In genomic region chr3:149584236-149584635, GRCh38 we compare ENCODE assay signal across 20 cellular contexts.
DNase-seq lines count a peak whose midpoint lies in the region; ATAC-seq, FAIRE-seq and TF ChIP-seq lines count a peak whose summit lies in the region.
"Had no signal": no experiment of that assay in that cellular context is flagged by ENCODE, and none has a peak within 500 bp of the region (broad histone marks: within the 10 kb centered on the region; RNA-seq: fewer than 3 reads in every experiment).

No MANE protein-coding gene starts in this region.

- no peaks in the 10 kb centered on the region for H3K9me2 ChIP-seq in PC-3 (replicated peaks; ENCODE audit: low read length)

- no peak for FAIRE-seq in GM12878 (lab: Jason Lieb, UNC)
- FAIRE-seq: HTR-8/SVneo had no signal

- no peak for TF ChIP-seq EP300 in GM12878 (IDR thresholded peaks at IDR 0.05; ENCODE audit: borderline replicate concordance in 1 of 2, control insufficient read depth in 1 of 2, low read depth in 2 of 2, low read length in 2 of 2)

- H3K4me3 ChIP-seq in PC-3 (ENCODE audit: low read length) (no peak overlapping the region), GM12878 (no peak overlapping the region), osteoblast (ENCODE audit: insufficient read depth, low read length) (no peak overlapping the region), tibial artery (no peak overlapping the region)
- H3K4me3 ChIP-seq: SJCRH30 had no signal

- peaks cover 18% of the 10 kb centered on the region for H3F3A ChIP-seq in PC-3 (ENCODE audit: low read length, unreplicated experiment)

- CTCF ChIA-PET in PC-3 (lab: Charles Lee) (no interaction called here), GM12878 (lab: Yijun Ruan, JAX) (interaction anchor here (1.0 to 12.3 kb wide), 9 partner anchors 14 to 141 kb away, joined by 3 to 147 read pairs (median 5); partner anchors contain the start of gene WWTR1)

- no TSS peak for BruUV-seq in PC-3 (replicated peaks; lab: Mats Ljungman, UMichigan)
- BruUV-seq in GM12878 (replicated peaks; lab: Mats Ljungman, UMichigan), result no TSS peak

- TF ChIP-seq POLR2A in GM12878 (IDR thresholded peaks at IDR 0.05; ENCODE audit: low read depth, low read length), result no peak

- TF ChIP-seq CTCF in PC-3 (conservative IDR thresholded peaks at IDR 0.05; ENCODE audit: low read depth, low read length) (no peak), GM12878 (IDR thresholded peaks at IDR 0.05 in 2 of 3, conservative IDR thresholded peaks at IDR 0.05 in 1 of 3; ENCODE audit: control insufficient read depth in 2 of 3, extremely low read depth in 1 of 3, insufficient read depth in 1 of 3, low read depth in 3 of 3, low read length in 3 of 3) (no peak), osteoblast (IDR thresholded peaks at IDR 0.05; ENCODE audit: extremely low read depth, low read depth, low read length) (no peak), tibial artery (IDR thresholded peaks at IDR 0.05) (no peak)

- H3K79me2 ChIP-seq in PC-3 (ENCODE audit: low read length), result peaks cover 66% of the 10 kb centered on the region
- peaks cover 4% of the 10 kb centered on the region for H3K79me2 ChIP-seq in GM12878 (ENCODE audit: control insufficient read depth, insufficient read depth, low read length)
- peaks cover 79% of the 10 kb centered on the region for H3K79me2 ChIP-seq in osteoblast (ENCODE audit: insufficient read depth, low read length)

- SMC1A ChIA-PET in GM12878 (lab: Charles Lee; ENCODE audit: uncharacterized antibody, unreplicated experiment), result interaction anchor here (0.7 to 7.2 kb wide), 8 partner anchors 10 to 133 kb away, joined by 3 to 197 read pairs (median 4); partner anchors contain the start of gene WWTR1

- H3K4me1 ChIP-seq in PC-3 (ENCODE audit: insufficient read depth, low read length) (peaks cover 91% of the 10 kb centered on the region), GM12878 (ENCODE audit: control insufficient read depth, insufficient read depth, low read length) (peaks cover 63% of the 10 kb centered on the region), osteoblast (ENCODE audit: insufficient read depth, low read length) (peaks cover 79% of the 10 kb centered on the region), tibial artery (peaks cover 0 to 78% (median 60%) of the 10 kb centered on the region in 4 donors)

- H3K27ac ChIP-seq in PC-3 (ENCODE audit: low read length) (peak overlapping the region; percentile 99), GM12878 (ENCODE audit: control insufficient read depth, insufficient read depth) (peak overlapping the region; percentile 70), osteoblast (ENCODE audit: low read depth, low read length) (peak overlapping the region; percentile 65), tibial artery (peak overlapping the region; percentile 41 to 46)
- H3K27ac ChIP-seq: SJCRH30 had no signal

- DNase-seq in PC-3 (no peak), GM12878 (ENCODE audit: low read depth, low spot score) (no peak), osteoblast (ENCODE audit: insufficient read length, low spot score, missing footprints) (no peak), tibial artery (no peak), SW 1271 (lab: John Stamatoyannopoulos, UW) (no peak), NCI-H82 (lab: John Stamatoyannopoulos, UW) (no peak)
- DNase-seq: activated CD4-positive, alpha-beta T cell treated with anti-CD3 and anti-CD28 coated beads, Interleukin-2, amount 10 ng/mL, durations not matched to agents 7 days and 5 days; activated CD8-positive, alpha-beta memory T cell treated with anti-CD3 and anti-CD28 coated beads, Interleukin-2, amount 10 ng/mL, durations not matched to agents 7 days and 5 days; DMS53; effector CD8-positive, alpha-beta T cell; HCEC 1CT; MV-4-11; NCI-H2029 treated with DMSO at 0.1 percent for 48 hours; NCI-H345; NCI-H774; retina; SJCRH30; stimulated activated CD4-positive, alpha-beta T cell treated with anti-CD3 and anti-CD28 coated beads, Interleukin-15, amount 100 ng/mL, for 24 hours had no signal

- in situ Hi-C loops in GM12878 (cut with MboI), result loop anchor here (25.0 kb wide), 1 partner anchor 1272 kb away; no protein-coding TSS in a partner anchor

- intact Hi-C loops in PC-3 (cut with micrococcal nuclease), result loop anchor here (5.0 kb wide), 1 partner anchor 133 kb away; no protein-coding TSS in a partner anchor
- intact Hi-C loops in GM12878 (cut with micrococcal nuclease; ENCODE audit: unreplicated experiment), result loop anchor here (5.0 kb wide), 1 partner anchor 38 kb away; no protein-coding TSS in a partner anchor
- intact Hi-C loops in tibial artery (cut with DNase I; ENCODE audit: low total_unique reads), result loop anchor here (5.0 kb wide), 1 partner anchor 73 kb away; the partner anchor contains the start of gene WWTR1

- no peaks in the 10 kb centered on the region for H3K27me3 ChIP-seq in PC-3 (ENCODE audit: low read length)
- no peaks in the 10 kb centered on the region for H3K27me3 ChIP-seq in GM12878 (replicated peaks in 1 of 2; ENCODE audit: control insufficient read depth in 2 of 2, insufficient read depth in 2 of 2, low read length in 1 of 2)
- no peaks in the 10 kb centered on the region for H3K27me3 ChIP-seq in osteoblast (ENCODE audit: insufficient read depth, low read length)
- H3K27me3 ChIP-seq in tibial artery, result no peaks in the 10 kb centered on the region
- H3K27me3 ChIP-seq: SJCRH30 had no signal

- H2AFZ ChIP-seq in PC-3 (ENCODE audit: low read length) (no peak overlapping the region), GM12878 (ENCODE audit: control insufficient read depth, low read depth, low read length) (no peak overlapping the region), osteoblast (ENCODE audit: low read length) (no peak overlapping the region)

- peaks cover 12% of the 10 kb centered on the region for H3K36me3 ChIP-seq in PC-3 (ENCODE audit: low read depth, low read length)
- no peaks in the 10 kb centered on the region for H3K36me3 ChIP-seq in GM12878 (ENCODE audit: control insufficient read depth in 2 of 2, insufficient read depth in 2 of 2, low read length in 1 of 2)
- no peaks in the 10 kb centered on the region for H3K36me3 ChIP-seq in osteoblast (ENCODE audit: insufficient read depth, low read length)
- no peaks in the 10 kb centered on the region for H3K36me3 ChIP-seq in tibial artery
- H3K36me3 ChIP-seq: SJCRH30 had no signal

- WGBS in GM12878 (ENCODE audit: insufficient coverage, insufficient replicate concordance, low lambda C conversion rate, missing lambda C conversion rate), result 92% methylated on average over 2 of the region's 2 CpGs

- H3K9ac ChIP-seq in PC-3 (ENCODE audit: low read length) (peak overlapping the region; percentile 99; the same call in 1 of the 2 replicates), GM12878 (ENCODE audit: control insufficient read depth, insufficient read depth, low read length) (no peak overlapping the region)

- RAD21 ChIA-PET in GM12878 (lab: Charles Lee; ENCODE audit: unreplicated experiment), result interaction anchor here (0.7 to 6.5 kb wide), 7 partner anchors 9 to 74 kb away, joined by 3 to 77 read pairs (median 21); partner anchors contain the start of gene WWTR1

- ATAC-seq in PC-3 (no peak), GM12878 (no peak), HG03565 (IDR thresholded peaks at IDR 0.05; ENCODE audit: unreplicated experiment) (no peak)
- ATAC-seq: activated CD8-positive, alpha-beta memory T cell treated with anti-CD3 and anti-CD28 coated beads, Interleukin-2, amount 10 ng/mL, durations not matched to agents 7 days and 5 days had no signal

- no peak for TF ChIP-seq RAD21 in GM12878 (IDR thresholded peaks at IDR 0.05; ENCODE audit: insufficient read depth, low read depth, low read length)

- no peak overlapping the region for H3K4me2 ChIP-seq in PC-3 (ENCODE audit: low read length)
- peak overlapping the region; percentile 79 for H3K4me2 ChIP-seq in GM12878 (ENCODE audit: control insufficient read depth, insufficient read depth)
- peak overlapping the region; percentile 62 for H3K4me2 ChIP-seq in osteoblast (ENCODE audit: insufficient read depth, low read length)

- H4K20me1 ChIP-seq in PC-3 (ENCODE audit: low read length) (no peaks in the 10 kb centered on the region), GM12878 (ENCODE audit: control insufficient read depth, insufficient read depth) (no peaks in the 10 kb centered on the region), osteoblast (ENCODE audit: insufficient read depth, low read length) (peaks cover 27% of the 10 kb centered on the region)

- POLR2A ChIA-PET in PC-3 (lab: Charles Lee; ENCODE audit: unreplicated experiment) (no interaction called here), GM12878 (lab: Charles Lee) (interaction anchor here (0.6 to 8.3 kb wide), 8 partner anchors 11 to 74 kb away, joined by 3 to 87 read pairs (median 6); partner anchors contain the start of gene WWTR1)

- H3K9me3 ChIP-seq in PC-3 (ENCODE audit: low read length) (no peaks in the 10 kb centered on the region), GM12878 (replicated peaks; ENCODE audit: control insufficient read depth, insufficient read depth, low read length) (no peaks in the 10 kb centered on the region), osteoblast (ENCODE audit: low read depth, low read length) (no peaks in the 10 kb centered on the region), tibial artery (no peaks in the 10 kb centered on the region)
- H3K9me3 ChIP-seq: SJCRH30 had no signal

TF ChIP-seq in GM12878, 131 proteins besides CTCF, POLR2A, EP300 and RAD21:
- TF ChIP-seq JUND (IDR thresholded peaks at IDR 0.05; ENCODE audit: low read depth, low read length) (no peak), TARDBP (IDR thresholded peaks at IDR 0.05; ENCODE audit: borderline replicate concordance) (no peak), MTA2 (IDR thresholded peaks at IDR 0.05; ENCODE audit: low read depth) (no peak), NR2C1 (IDR thresholded peaks at IDR 0.05) (no peak), TCF7 (IDR thresholded peaks at IDR 0.05; ENCODE audit: borderline replicate concordance) (no peak), CBFB (IDR thresholded peaks at IDR 0.05; ENCODE audit: low read depth) (no peak), TCF3 (IDR thresholded peaks at IDR 0.05; ENCODE audit: borderline replicate concordance, insufficient read depth, low read depth, low read length) (no peak), KLF5 (IDR thresholded peaks at IDR 0.05; ENCODE audit: partially characterized antibody) (no peak)

Comparison
In these comparisons a context has a peak if more than half of its experiments do, and no peak if none do; other contexts are left out.
1. H3K27ac ChIP-seq: peak in every context shown above with its lines; median percentile 99 in PC-3; 70 in GM12878; 65 in osteoblast; 44 in tibial artery.